1 cellular context compared by ENCODE assay signal in genomic region chr20:24632581-24632980, GRCh38.
TF ChIP-seq lines count a peak whose summit lies in the region.

No MANE protein-coding gene starts in this region.

TF ChIP-seq in HepG2, 621 proteins besides CTCF, POLR2A, EP300 and RAD21 (continued from another document):
- TF ChIP-seq SNRNP70 (IDR thresholded peaks at IDR 0.05; ENCODE audit: low read depth, low read length): no peak
- TF ChIP-seq ZNF678 (CRISPR knock-in tag; IDR thresholded peaks at IDR 0.05): no peak
- TF ChIP-seq MXD1 (CRISPR knock-in tag; IDR thresholded peaks at IDR 0.05): no peak
- no peak for TF ChIP-seq HMGXB3 (CRISPR knock-in tag; IDR thresholded peaks at IDR 0.05; ENCODE audit: borderline replicate concordance)
TF ChIP-seq in HepG2: peak in this region for 0.
